ENCODE assay signal across 1 cellular context in the genomic region with DNA sequence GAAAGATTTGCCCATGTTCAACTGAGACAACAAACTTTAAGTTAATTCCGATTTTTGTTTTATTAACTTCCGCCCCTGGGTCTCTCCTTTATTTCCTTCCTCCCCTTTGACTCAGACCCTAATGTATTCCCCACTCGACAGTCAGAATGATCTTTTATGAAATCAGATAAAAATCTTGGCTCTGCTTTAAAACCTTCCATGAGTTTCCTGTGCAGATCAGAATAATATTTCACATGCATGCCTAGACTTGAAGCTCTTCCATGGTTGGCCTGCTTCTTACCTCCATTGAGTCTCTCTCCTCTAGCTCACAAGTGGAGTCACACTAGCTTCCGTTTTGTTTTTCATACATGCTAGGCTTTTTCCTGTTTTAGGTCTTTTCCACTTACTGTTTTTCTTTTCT.
TF ChIP-seq lines count a peak whose summit lies in the region.

No MANE protein-coding gene starts in this region.

TF ChIP-seq in GM23338, 12 proteins besides CTCF, POLR2A, EP300 and RAD21 (continued from another document):
- TF ChIP-seq, protein P1, sequence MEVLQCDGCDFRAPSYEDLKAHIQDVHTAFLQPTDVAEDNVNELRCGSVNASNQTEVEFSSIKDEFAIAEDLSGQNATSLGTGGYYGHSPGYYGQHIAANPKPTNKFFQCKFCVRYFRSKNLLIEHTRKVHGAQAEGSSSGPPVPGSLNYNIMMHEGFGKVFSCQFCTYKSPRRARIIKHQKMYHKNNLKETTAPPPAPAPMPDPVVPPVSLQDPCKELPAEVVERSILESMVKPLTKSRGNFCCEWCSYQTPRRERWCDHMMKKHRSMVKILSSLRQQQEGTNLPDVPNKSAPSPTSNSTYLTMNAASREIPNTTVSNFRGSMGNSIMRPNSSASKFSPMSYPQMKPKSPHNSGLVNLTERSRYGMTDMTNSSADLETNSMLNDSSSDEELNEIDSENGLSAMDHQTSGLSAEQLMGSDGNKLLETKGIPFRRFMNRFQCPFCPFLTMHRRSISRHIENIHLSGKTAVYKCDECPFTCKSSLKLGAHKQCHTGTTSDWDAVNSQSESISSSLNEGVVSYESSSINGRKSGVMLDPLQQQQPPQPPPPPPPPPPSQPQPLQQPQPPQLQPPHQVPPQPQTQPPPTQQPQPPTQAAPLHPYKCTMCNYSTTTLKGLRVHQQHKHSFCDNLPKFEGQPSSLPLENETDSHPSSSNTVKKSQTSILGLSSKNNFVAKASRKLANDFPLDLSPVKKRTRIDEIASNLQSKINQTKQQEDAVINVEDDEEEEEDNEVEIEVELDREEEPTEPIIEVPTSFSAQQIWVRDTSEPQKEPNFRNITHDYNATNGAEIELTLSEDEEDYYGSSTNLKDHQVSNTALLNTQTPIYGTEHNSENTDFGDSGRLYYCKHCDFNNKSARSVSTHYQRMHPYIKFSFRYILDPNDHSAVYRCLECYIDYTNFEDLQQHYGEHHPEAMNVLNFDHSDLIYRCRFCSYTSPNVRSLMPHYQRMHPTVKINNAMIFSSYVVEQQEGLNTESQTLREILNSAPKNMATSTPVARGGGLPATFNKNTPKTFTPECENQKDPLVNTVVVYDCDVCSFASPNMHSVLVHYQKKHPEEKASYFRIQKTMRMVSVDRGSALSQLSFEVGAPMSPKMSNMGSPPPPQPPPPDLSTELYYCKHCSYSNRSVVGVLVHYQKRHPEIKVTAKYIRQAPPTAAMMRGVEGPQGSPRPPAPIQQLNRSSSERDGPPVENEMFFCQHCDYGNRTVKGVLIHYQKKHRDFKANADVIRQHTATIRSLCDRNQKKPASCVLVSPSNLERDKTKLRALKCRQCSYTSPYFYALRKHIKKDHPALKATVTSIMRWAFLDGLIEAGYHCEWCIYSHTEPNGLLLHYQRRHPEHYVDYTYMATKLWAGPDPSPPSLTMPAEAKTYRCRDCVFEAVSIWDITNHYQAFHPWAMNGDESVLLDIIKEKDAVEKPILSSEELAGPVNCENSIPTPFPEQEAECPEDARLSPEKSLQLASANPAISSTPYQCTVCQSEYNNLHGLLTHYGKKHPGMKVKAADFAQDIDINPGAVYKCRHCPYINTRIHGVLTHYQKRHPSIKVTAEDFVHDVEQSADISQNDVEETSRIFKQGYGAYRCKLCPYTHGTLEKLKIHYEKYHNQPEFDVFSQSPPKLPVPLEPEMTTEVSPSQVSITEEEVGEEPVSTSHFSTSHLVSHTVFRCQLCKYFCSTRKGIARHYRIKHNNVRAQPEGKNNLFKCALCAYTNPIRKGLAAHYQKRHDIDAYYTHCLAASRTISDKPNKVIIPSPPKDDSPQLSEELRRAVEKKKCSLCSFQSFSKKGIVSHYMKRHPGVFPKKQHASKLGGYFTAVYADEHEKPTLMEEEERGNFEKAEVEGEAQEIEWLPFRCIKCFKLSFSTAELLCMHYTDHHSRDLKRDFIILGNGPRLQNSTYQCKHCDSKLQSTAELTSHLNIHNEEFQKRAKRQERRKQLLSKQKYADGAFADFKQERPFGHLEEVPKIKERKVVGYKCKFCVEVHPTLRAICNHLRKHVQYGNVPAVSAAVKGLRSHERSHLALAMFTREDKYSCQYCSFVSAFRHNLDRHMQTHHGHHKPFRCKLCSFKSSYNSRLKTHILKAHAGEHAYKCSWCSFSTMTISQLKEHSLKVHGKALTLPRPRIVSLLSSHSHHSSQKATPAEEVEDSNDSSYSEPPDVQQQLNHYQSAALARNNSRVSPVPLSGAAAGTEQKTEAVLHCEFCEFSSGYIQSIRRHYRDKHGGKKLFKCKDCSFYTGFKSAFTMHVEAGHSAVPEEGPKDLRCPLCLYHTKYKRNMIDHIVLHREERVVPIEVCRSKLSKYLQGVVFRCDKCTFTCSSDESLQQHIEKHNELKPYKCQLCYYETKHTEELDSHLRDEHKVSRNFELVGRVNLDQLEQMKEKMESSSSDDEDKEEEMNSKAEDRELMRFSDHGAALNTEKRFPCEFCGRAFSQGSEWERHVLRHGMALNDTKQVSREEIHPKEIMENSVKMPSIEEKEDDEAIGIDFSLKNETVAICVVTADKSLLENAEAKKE (CRISPR knock-in tag; IDR thresholded peaks at IDR 0.05), result no peak
- no peak for TF ChIP-seq ZNF114 (CRISPR knock-in tag; IDR thresholded peaks at IDR 0.05)
- TF ChIP-seq ZNF331 (CRISPR knock-in tag; IDR thresholded peaks at IDR 0.05; ENCODE audit: low read depth), result no peak
- no peak for TF ChIP-seq EZH2phosphoT487 (IDR thresholded peaks at IDR 0.05; ENCODE audit: unreplicated experiment)
- no peak for TF ChIP-seq POLR2AphosphoS5 (IDR thresholded peaks at IDR 0.05; ENCODE audit: low read depth)
- TF ChIP-seq EZH2 (IDR thresholded peaks at IDR 0.05; ENCODE audit: low read depth, unreplicated experiment), result no peak
- no peak for TF ChIP-seq NANOG (IDR thresholded peaks at IDR 0.05; ENCODE audit: borderline replicate concordance)
- TF ChIP-seq STAT1 (IDR thresholded peaks at IDR 0.05; ENCODE audit: unreplicated experiment), result no peak
- TF ChIP-seq JUNB (IDR thresholded peaks at IDR 0.05; ENCODE audit: unreplicated experiment), result no peak
- TF ChIP-seq CREB1 (CRISPR knock-in tag; IDR thresholded peaks at IDR 0.05; ENCODE audit: low read depth), result no peak
- no peak for TF ChIP-seq ETS1 (IDR thresholded peaks at IDR 0.05)
